1 cellular context compared by ENCODE assay signal in the genomic region with DNA sequence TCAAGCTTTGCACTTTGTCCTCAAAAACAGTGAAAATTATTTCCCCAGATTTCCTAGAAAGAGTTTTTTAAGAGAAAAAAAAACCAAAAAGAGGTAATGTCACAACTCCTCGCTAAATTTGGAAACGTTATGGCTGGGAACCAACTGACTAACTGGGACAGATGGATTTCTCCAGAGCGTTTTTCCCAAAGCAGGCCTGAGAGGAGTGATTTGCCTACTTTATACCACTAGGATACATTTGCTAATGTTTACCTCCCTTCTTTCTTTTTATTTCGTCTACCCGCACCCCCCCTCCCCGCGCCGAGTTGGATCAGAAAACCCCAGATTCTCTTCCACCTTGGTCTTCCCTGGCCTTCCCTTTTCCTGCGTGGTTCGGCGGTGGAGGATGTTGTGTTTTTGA.
A peak's percentile ranks its signal among the peaks of the same experiment; 100 is the strongest.
TF ChIP-seq lines count a peak whose summit lies in the region.

No MANE protein-coding gene starts in this region.

TF ChIP-seq in K562, 482 proteins besides CTCF, POLR2A, EP300 and RAD21:
- TF ChIP-seq HIVEP1 (CRISPR knock-in tag; IDR thresholded peaks at IDR 0.05) (no peak), MEF2A (IDR thresholded peaks at IDR 0.05; ENCODE audit: control insufficient read depth, low read depth, low read length) (0 out of 2 replicates have a peak, but pooled peaks have one; percentile 11)
